Comparison of ENCODE assay signal across 29 cellular contexts in the genomic region with DNA sequence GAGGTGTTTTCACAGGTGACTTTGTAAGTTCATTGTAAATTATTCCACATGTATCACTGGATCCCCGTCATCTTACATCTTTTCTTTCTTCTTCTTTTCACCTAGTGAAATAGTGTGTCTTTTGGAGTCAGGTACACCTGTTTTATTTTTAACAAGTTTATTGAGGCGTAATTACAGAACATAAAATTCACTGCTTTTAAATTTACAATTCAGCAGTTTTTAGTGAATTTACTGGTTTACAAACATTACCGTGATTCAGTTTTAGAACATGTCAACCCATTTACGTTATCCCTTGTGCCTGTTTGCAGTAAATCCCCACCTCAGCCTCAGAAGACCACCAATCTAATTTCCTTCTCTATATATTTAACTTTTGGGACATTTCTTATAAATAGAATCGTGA.
"Had no signal": no experiment of that assay in that cellular context is flagged by ENCODE, and none has a peak within 500 bp of the region (broad histone marks: within the 10 kb centered on the region; RNA-seq: fewer than 3 reads in every experiment).

No MANE protein-coding gene starts in this region.

- H3K4me1 Mint-ChIP-seq: stimulated activated effector memory CD8-positive, alpha-beta T cell treated with anti-CD3 and anti-CD28 coated beads, Interleukin-12 subunit alpha, Interleukin-12 subunit beta, amount 100 ng/mL, for 72 hours; stimulated activated memory B cell treated with anti-CD40 and anti-IgM and Interleukin-4, amounts not matched to agents 10 μg/mL and 1 μg/mL and 100 μg/mL, for 72 hours; stimulated activated naive B cell treated with anti-CD40 and anti-IgM and Interleukin-4, amounts not matched to agents 10 μg/mL and 1 μg/mL and 100 μg/mL, for 72 hours; stimulated activated naive CD8-positive, alpha-beta T cell treated with anti-CD3 and anti-CD28 coated beads, Interleukin-15, amount 100 ng/mL, for 72 hours had no signal

- H3K9me3 Mint-ChIP-seq: stimulated activated effector memory CD8-positive, alpha-beta T cell treated with anti-CD3 and anti-CD28 coated beads, Interleukin-12 subunit alpha, Interleukin-12 subunit beta, amount 100 ng/mL, for 72 hours; stimulated activated naive B cell treated with anti-CD40 and anti-IgM and Interleukin-4, amounts not matched to agents 10 μg/mL and 1 μg/mL and 100 μg/mL, for 72 hours had no signal

- H3K36me3 ChIP-seq: stomach, suprapubic skin, thoracic aorta, thyroid gland, tibial artery, tibial nerve, transverse colon, upper lobe of left lung, upper lobe of right lung, uterus, vagina had no signal

- FAIRE-seq: urothelium cell line had no signal

- ATAC-seq: stimulated activated effector memory CD8-positive, alpha-beta T cell treated with anti-CD3 and anti-CD28 coated beads, Interleukin-12 subunit alpha, Interleukin-12 subunit beta, amount 100 ng/mL, for 72 hours; stimulated activated memory B cell treated with anti-CD40 and anti-IgM and Interleukin-4, amounts not matched to agents 10 μg/mL and 1 μg/mL and 100 μg/mL, for 72 hours; stimulated activated naive B cell treated with anti-CD40 and anti-IgM and Interleukin-4, amounts not matched to agents 10 μg/mL and 1 μg/mL and 100 μg/mL, for 72 hours; stimulated activated naive CD8-positive, alpha-beta T cell treated with anti-CD3 and anti-CD28 coated beads, Interleukin-15, amount 100 ng/mL, for 72 hours; stimulated activated naive CD8-positive, alpha-beta T cell treated with anti-CD3 and anti-CD28 coated beads, Interleukin-15, Interleukin-2, amounts not matched to agents 100 U/mL and 50 U/mL, for 24 hours; upper lobe of right lung had no signal

- H3K27ac Mint-ChIP-seq: stimulated activated effector memory CD8-positive, alpha-beta T cell treated with anti-CD3 and anti-CD28 coated beads, Interleukin-12 subunit alpha, Interleukin-12 subunit beta, amount 100 ng/mL, for 72 hours; stimulated activated memory B cell treated with anti-CD40 and anti-IgM and Interleukin-4, amounts not matched to agents 10 μg/mL and 1 μg/mL and 100 μg/mL, for 72 hours; stimulated activated naive B cell treated with anti-CD40 and anti-IgM and Interleukin-4, amounts not matched to agents 10 μg/mL and 1 μg/mL and 100 μg/mL, for 72 hours; stimulated activated naive CD8-positive, alpha-beta T cell treated with anti-CD3 and anti-CD28 coated beads, Interleukin-15, amount 100 ng/mL, for 72 hours; stimulated activated naive CD8-positive, alpha-beta T cell treated with anti-CD3 and anti-CD28 coated beads, Interleukin-15, Interleukin-2, amounts not matched to agents 100 ng/mL and 50 ng/mL, for 24 hours; type B pancreatic cell had no signal

- H3K27ac ChIP-seq: stomach, suprapubic skin, testis, thoracic aorta, thyroid gland, tibial artery, tibial nerve, transverse colon, upper lobe of left lung, upper lobe of right lung, uterus, vagina had no signal

- H3K27me3 ChIP-seq: stomach, suprapubic skin, testis, thyroid gland, tibial artery, tibial nerve, transverse colon, upper lobe of left lung, upper lobe of right lung, uterus, vagina had no signal

- H3K9me3 ChIP-seq: stomach, suprapubic skin, testis, thoracic aorta, thyroid gland, tibial artery, tibial nerve, transverse colon, upper lobe of left lung, upper lobe of right lung, uterus, vagina had no signal

- DNase-seq: stimulated activated CD4-positive, alpha-beta T cell treated with anti-CD3 and anti-CD28 coated beads, Interleukin-2, amount 100 ng/mL, for 48 hours; stimulated activated CD4-positive, alpha-beta T cell treated with anti-CD3 and anti-CD28 coated beads, Interleukin-4, amount 100 ng/mL, for 1 hour; stimulated activated CD4-positive, alpha-beta T cell treated with anti-CD3 and anti-CD28 coated beads, Interleukin-4, amount 100 ng/mL, for 24 hours; stimulated activated CD4-positive, alpha-beta T cell treated with anti-CD3 and anti-CD28 coated beads, Interleukin-4, amount 100 ng/mL, for 4 hours; stimulated activated CD8-positive, alpha-beta memory T cell treated with anti-CD3 and anti-CD28 coated beads, Interleukin-4, amount 100 ng/mL, for 48 hours; stimulated activated naive B cell treated with anti-CD40 and anti-IgM and Interleukin-4, amounts not matched to agents 10 μg/mL and 1 μg/mL and 100 μg/mL, for 72 hours; stimulated activated naive CD4-positive, alpha-beta T cell; stimulated activated naive CD4-positive, alpha-beta T cell treated with Interleukin-2 at 50 U/mL for 16 hours; stimulated activated naive CD8-positive, alpha-beta T cell treated with anti-CD3 and anti-CD28 coated beads, Interleukin-15, amount 100 ng/mL, for 72 hours; stimulated activated naive CD8-positive, alpha-beta T cell treated with anti-CD3 and anti-CD28 coated beads, Interleukin-15, Interleukin-2, amounts not matched to agents 100 U/mL and 50 U/mL, for 24 hours; stomach; substantia nigra; testis; thyroid gland; tibial artery; transverse colon; trophoblast cell; upper lobe of left lung; upper lobe of right lung; uterus had no signal

- H3K4me3 ChIP-seq: stomach, suprapubic skin, testis, thoracic aorta, thyroid gland, tibial artery, tibial nerve, transverse colon, upper lobe of left lung, upper lobe of right lung, uterus, vagina had no signal

- H3K4me3 Mint-ChIP-seq: stimulated activated effector memory CD8-positive, alpha-beta T cell treated with anti-CD3 and anti-CD28 coated beads, Interleukin-12 subunit alpha, Interleukin-12 subunit beta, amount 100 ng/mL, for 72 hours; stimulated activated memory B cell treated with anti-CD40 and anti-IgM and Interleukin-4, amounts not matched to agents 10 μg/mL and 1 μg/mL and 100 μg/mL, for 72 hours; stimulated activated naive B cell treated with anti-CD40 and anti-IgM and Interleukin-4, amounts not matched to agents 10 μg/mL and 1 μg/mL and 100 μg/mL, for 72 hours; stimulated activated naive CD8-positive, alpha-beta T cell treated with anti-CD3 and anti-CD28 coated beads, Interleukin-15, amount 100 ng/mL, for 72 hours; stimulated activated naive CD8-positive, alpha-beta T cell treated with anti-CD3 and anti-CD28 coated beads, Interleukin-15, Interleukin-2, amounts not matched to agents 100 ng/mL and 50 ng/mL, for 24 hours; type B pancreatic cell had no signal

- H3K36me3 Mint-ChIP-seq: stimulated activated effector memory CD8-positive, alpha-beta T cell treated with anti-CD3 and anti-CD28 coated beads, Interleukin-12 subunit alpha, Interleukin-12 subunit beta, amount 100 ng/mL, for 72 hours had no signal

- H3K27me3 Mint-ChIP-seq: stimulated activated memory B cell treated with anti-CD40 and anti-IgM and Interleukin-4, amounts not matched to agents 10 μg/mL and 1 μg/mL and 100 μg/mL, for 72 hours; stimulated activated naive B cell treated with anti-CD40 and anti-IgM and Interleukin-4, amounts not matched to agents 10 μg/mL and 1 μg/mL and 100 μg/mL, for 72 hours; stimulated activated naive CD8-positive, alpha-beta T cell treated with anti-CD3 and anti-CD28 coated beads, Interleukin-15, amount 100 ng/mL, for 72 hours; stimulated activated naive CD8-positive, alpha-beta T cell treated with anti-CD3 and anti-CD28 coated beads, Interleukin-15, Interleukin-2, amounts not matched to agents 100 ng/mL and 50 ng/mL, for 24 hours; type B pancreatic cell had no signal

- H3K4me1 ChIP-seq: stomach, suprapubic skin, testis, thyroid gland, tibial artery, upper lobe of left lung, upper lobe of right lung, uterus, vagina had no signal
